18 cellular contexts compared by ENCODE assay signal in the genomic region with DNA sequence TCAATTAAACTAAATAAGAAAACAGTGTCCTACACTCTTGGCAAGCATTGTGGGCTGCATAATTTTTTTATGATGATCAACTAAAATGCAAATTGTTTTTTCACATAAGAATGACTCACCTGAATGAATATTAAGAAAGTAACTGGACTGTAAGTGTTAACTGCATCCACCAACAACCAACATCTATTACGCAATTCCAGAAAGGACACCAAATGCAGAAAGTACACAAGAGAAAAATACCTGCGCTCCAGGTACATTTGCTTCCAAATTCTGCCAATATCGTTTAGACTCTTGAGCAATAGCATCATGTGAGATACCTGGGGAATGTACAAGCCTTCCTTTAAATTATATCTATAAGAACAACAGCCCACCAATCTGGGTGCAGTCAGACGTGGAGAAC. TPM values are rescaled to one million over a fixed set of nuclear protein-coding genes. Genes with fewer than 3 reads are reported as not detected.
DNase-seq lines count a peak whose midpoint lies in the region; ATAC-seq, FAIRE-seq and TF ChIP-seq lines count a peak whose summit lies in the region.
"Had no signal": no experiment of that assay in that cellular context is flagged by ENCODE, and none has a peak within 500 bp of the region (broad histone marks: within the 10 kb centered on the region; RNA-seq: fewer than 3 reads in every experiment).

No MANE protein-coding gene starts in this region.

- H3K4me1 ChIP-seq in OCI-LY3 (ENCODE audit: low read length) (peaks cover 49% of the 10 kb centered on the region), H1 (replicated peaks in 1 of 4; ENCODE audit: control insufficient read depth in 3 of 4, insufficient read depth in 4 of 4, low read length in 3 of 4) (no peaks in the 10 kb centered on the region), right cardiac atrium (ENCODE audit: control insufficient read depth, insufficient read depth, low read length) (no peaks in the 10 kb centered on the region)

- H3K4ac ChIP-seq in H1 (replicated peaks; ENCODE audit: insufficient read length, low read depth, low read length): no peak overlapping the region

- no peaks in the 10 kb centered on the region for H3K23me2 ChIP-seq in H1 (ENCODE audit: low read depth, low read length)

- peaks cover 75% of the 10 kb centered on the region for H3K36me3 ChIP-seq in OCI-LY3 (replicated peaks; ENCODE audit: low read depth, low read length)
- peaks cover 7 to 72% (median 40%) of the 10 kb centered on the region in 4 experiments for H3K36me3 ChIP-seq in H1 (ENCODE audit: control insufficient read depth in 2 of 4, insufficient read depth in 4 of 4, low read length in 3 of 4)

- POLR2A ChIA-PET in H1 (lab: Charles Lee; ENCODE audit: partially characterized antibody): no interaction called here

- no peak overlapping the region for H3K23ac ChIP-seq in H1 (ENCODE audit: insufficient read length)

- no peaks in the 10 kb centered on the region for H3K4me1 Mint-ChIP-seq in activated naive CD8-positive, alpha-beta T cell (ENCODE audit: low read depth)
- no peaks in the 10 kb centered on the region for H3K4me1 Mint-ChIP-seq in activated naive CD8-positive, alpha-beta T cell treated with anti-CD3 and anti-CD28 coated beads for 36 hours
- no peaks in the 10 kb centered on the region for H3K4me1 Mint-ChIP-seq in stimulated activated naive CD8-positive, alpha-beta T cell treated with anti-CD3 and anti-CD28 coated beads, Interleukin-15, amount 100 ng/mL, for 72 hours
- H3K4me1 Mint-ChIP-seq: GM23338, H9 had no signal

- no peak overlapping the region for H2BK120ac ChIP-seq in H1 (replicated peaks; ENCODE audit: low read depth, low read length)

- intact Hi-C loops in right cardiac atrium (cut with DNase I): no loop called here

- no peak overlapping the region for H3K18ac ChIP-seq in H1 (ENCODE audit: extremely low read depth, low read length)

- no peak for FAIRE-seq in H1 (lab: Jason Lieb, UNC)
- FAIRE-seq: HTR-8/SVneo had no signal

- no peak overlapping the region for H2BK12ac ChIP-seq in H1 (ENCODE audit: low read depth, low read length)

- H4K20me1 ChIP-seq in OCI-LY3 (ENCODE audit: insufficient read depth, low read length) (no peaks in the 10 kb centered on the region), H1 (replicated peaks in 1 of 2; ENCODE audit: control insufficient read depth in 1 of 2, insufficient read depth in 2 of 2, low read length in 2 of 2) (no peaks in the 10 kb centered on the region)

- H3K79me2 ChIP-seq in OCI-LY3 (ENCODE audit: low read length): peaks cover 35% of the 10 kb centered on the region
- H3K79me2 ChIP-seq in H1 (ENCODE audit: control insufficient read depth in 1 of 2, insufficient read depth in 2 of 2, low read length in 2 of 2): no peaks in the 10 kb centered on the region

- H3K27ac ChIP-seq in OCI-LY3 (ENCODE audit: low read length): peak overlapping the region; percentile 97
- no peak overlapping the region for H3K27ac ChIP-seq in H1 (ENCODE audit: low read depth, low read length)
- no peak overlapping the region for H3K27ac ChIP-seq in right cardiac atrium (ENCODE audit: low read length)

- H3K27me3 ChIP-seq in OCI-LY3 (ENCODE audit: low read depth, low read length) (no peaks in the 10 kb centered on the region), H1 (replicated peaks in 1 of 4; ENCODE audit: control insufficient read depth in 3 of 4, extremely low read depth in 1 of 4, insufficient read depth in 3 of 4, low read length in 3 of 4) (no peaks in the 10 kb centered on the region), right cardiac atrium (ENCODE audit: control insufficient read depth, insufficient read depth) (no peaks in the 10 kb centered on the region)

- H3K36me3 Mint-ChIP-seq in activated naive CD8-positive, alpha-beta T cell: peaks cover 5% of the 10 kb centered on the region
- H3K36me3 Mint-ChIP-seq in activated naive CD8-positive, alpha-beta T cell treated with anti-CD3 and anti-CD28 coated beads for 36 hours: peaks cover 30% of the 10 kb centered on the region

- no peak for DNase-seq in activated naive CD8-positive, alpha-beta T cell treated with anti-CD3 and anti-CD28 coated beads for 36 hours
- DNase-seq in H1 (ENCODE audit: low read depth in 1 of 2, low spot score in 2 of 2) (no peak), right cardiac atrium (no peak)
- no peak for DNase-seq in stimulated activated naive CD8-positive, alpha-beta T cell treated with anti-CD3 and anti-CD28 coated beads, Interleukin-15, amount 100 ng/mL, for 72 hours
- DNase-seq: 8988T; ACHN; C1 segment of cervical spinal cord; Calu3; CD4-positive, alpha-beta T cell; DMS 273 treated with DMSO at 0.1 percent for 48 hours; H9; KG1 had no signal

- no peak overlapping the region for H2BK20ac ChIP-seq in H1 (ENCODE audit: low read length)

- H3K9me3 ChIP-seq in OCI-LY3 (ENCODE audit: insufficient read depth, low read length): no peaks in the 10 kb centered on the region
- H3K9me3 ChIP-seq in H1 (ENCODE audit: insufficient read depth in 2 of 2, low read depth in 1 of 2, low read length in 1 of 2): no peaks in the 10 kb centered on the region
- H3K9me3 ChIP-seq in right cardiac atrium (ENCODE audit: control insufficient read depth, low read length): no peaks in the 10 kb centered on the region

- H2AK5ac ChIP-seq in H1 (ENCODE audit: low read depth, low read length): no peak overlapping the region

- ATAC-seq in GM19452 (IDR thresholded peaks at IDR 0.05; ENCODE audit: unreplicated experiment) (no peak), right cardiac atrium (no peak)
- no peak for ATAC-seq in stimulated activated naive CD8-positive, alpha-beta T cell treated with anti-CD3 and anti-CD28 coated beads, Interleukin-15, amount 100 ng/mL, for 72 hours
- ATAC-seq: GM23338 had no signal

- no peaks in the 10 kb centered on the region for H3K27me3 Mint-ChIP-seq in activated naive CD8-positive, alpha-beta T cell
- H3K27me3 Mint-ChIP-seq in activated naive CD8-positive, alpha-beta T cell treated with anti-CD3 and anti-CD28 coated beads for 36 hours: no peaks in the 10 kb centered on the region
- no peaks in the 10 kb centered on the region for H3K27me3 Mint-ChIP-seq in stimulated activated naive CD8-positive, alpha-beta T cell treated with anti-CD3 and anti-CD28 coated beads, Interleukin-15, amount 100 ng/mL, for 72 hours
- H3K27me3 Mint-ChIP-seq: B cell; CD4-positive, alpha-beta T cell had no signal

- TF ChIP-seq POLR2A in H1 (IDR thresholded peaks at IDR 0.05; ENCODE audit: control extremely low read depth in 1 of 2, low read depth in 2 of 2, low read length in 2 of 2): no peak

- H3K4me3 Mint-ChIP-seq in activated naive CD8-positive, alpha-beta T cell: no peak overlapping the region
- H3K4me3 Mint-ChIP-seq in activated naive CD8-positive, alpha-beta T cell treated with anti-CD3 and anti-CD28 coated beads for 36 hours: no peak overlapping the region
- no peak overlapping the region for H3K4me3 Mint-ChIP-seq in stimulated activated naive CD8-positive, alpha-beta T cell treated with anti-CD3 and anti-CD28 coated beads, Interleukin-15, amount 100 ng/mL, for 72 hours
- H3K4me3 Mint-ChIP-seq: B cell; CD4-positive, alpha-beta T cell; GM23338; H9 had no signal

- H3K4me3 ChIP-seq in OCI-LY3 (ENCODE audit: low read length) (no peak overlapping the region), H1 (ENCODE audit: extremely low read depth in 1 of 4, insufficient read depth in 2 of 4, low read depth in 3 of 4, low read length in 4 of 4) (no peak overlapping the region), right cardiac atrium (ENCODE audit: low read length) (no peak overlapping the region)
- H3K4me3 ChIP-seq: GM23338 had no signal

- no peak overlapping the region for H3K14ac ChIP-seq in H1 (ENCODE audit: insufficient read length)

- H3K79me1 ChIP-seq in H1 (ENCODE audit: low read depth, low read length): no peaks in the 10 kb centered on the region

- CTCF ChIA-PET in H1 (lab: Charles Lee; ENCODE audit: partially characterized antibody): interaction anchor here (1.0 kb wide), 1 partner anchor 13 kb away, joined by 3 read pairs; no protein-coding TSS in a partner anchor

- peak overlapping the region; percentile 58 for H3K27ac Mint-ChIP-seq in activated naive CD8-positive, alpha-beta T cell
- H3K27ac Mint-ChIP-seq in activated naive CD8-positive, alpha-beta T cell treated with anti-CD3 and anti-CD28 coated beads for 36 hours: no peak overlapping the region
- peak overlapping the region in 1 of 2 donors; percentile 30 for H3K27ac Mint-ChIP-seq in stimulated activated naive CD8-positive, alpha-beta T cell treated with anti-CD3 and anti-CD28 coated beads, Interleukin-15, amount 100 ng/mL, for 72 hours
- H3K27ac Mint-ChIP-seq: B cell; CD4-positive, alpha-beta T cell; GM23338; H9 had no signal

- no peak overlapping the region for H3K4me2 ChIP-seq in OCI-LY3 (ENCODE audit: low read length)
- no peak overlapping the region for H3K4me2 ChIP-seq in H1 (ENCODE audit: insufficient read depth in 1 of 2, low read depth in 2 of 2, low read length in 2 of 2)
- H3K4me2 ChIP-seq: GM23338 had no signal

- no peak overlapping the region for H4K5ac ChIP-seq in H1 (ENCODE audit: insufficient read length, low read depth, low read length)

- WGBS in H1 (ENCODE audit: extremely low coverage in 1 of 2, insufficient coverage in 1 of 2, insufficient read length in 1 of 2, insufficient replicate concordance in 2 of 2, low coverage in 1 of 2, low lambda C conversion rate in 2 of 2, missing lambda C conversion rate in 1 of 2), 2 experiments: 91% methylated on average over 4 of the region's 4 CpGs; no CpG with 5 or more reads in 1 of the 2 experiments
- 91% methylated on average over 4 of the region's 4 CpGs for WGBS in right cardiac atrium

- no peak overlapping the region for H4K91ac ChIP-seq in H1 (replicated peaks; ENCODE audit: insufficient read length, low read length)

- no peaks in the 10 kb centered on the region for H3K9me3 Mint-ChIP-seq in activated naive CD8-positive, alpha-beta T cell (ENCODE audit: low read depth)
- H3K9me3 Mint-ChIP-seq in activated naive CD8-positive, alpha-beta T cell treated with anti-CD3 and anti-CD28 coated beads for 36 hours: no peaks in the 10 kb centered on the region
- H3K9me3 Mint-ChIP-seq in stimulated activated naive CD8-positive, alpha-beta T cell treated with anti-CD3 and anti-CD28 coated beads, Interleukin-15, amount 100 ng/mL, for 72 hours: no peaks in the 10 kb centered on the region
- H3K9me3 Mint-ChIP-seq: CD4-positive, alpha-beta T cell; GM23338; H9 had no signal

- no peak overlapping the region for H4K8ac ChIP-seq in H1 (ENCODE audit: extremely low read depth, insufficient read depth, low read length)

- H2BK15ac ChIP-seq in H1 (ENCODE audit: low read length): no peak overlapping the region

- no peak for TF ChIP-seq EP300 in H1 (IDR thresholded peaks at IDR 0.05; ENCODE audit: borderline replicate concordance in 1 of 2, low read depth in 2 of 2, low read length in 2 of 2)

- H3K9ac ChIP-seq in OCI-LY3 (ENCODE audit: low read length): no peak overlapping the region
- H3K9ac ChIP-seq in H1 (replicated peaks in 1 of 4; ENCODE audit: extremely low read depth in 1 of 4, low read depth in 3 of 4, low read length in 3 of 4): no peak overlapping the region

- no peak for TF ChIP-seq CTCF in OCI-LY3 (IDR thresholded peaks at IDR 0.05; ENCODE audit: low read depth, low read length)
- TF ChIP-seq CTCF in H1 (IDR thresholded peaks at IDR 0.05; ENCODE audit: control extremely low read depth in 1 of 3, insufficient read depth in 1 of 3, low read depth in 1 of 3, low read length in 3 of 3): no peak

- H2BK5ac ChIP-seq in H1 (ENCODE audit: low read depth, low read length): no peak overlapping the region

- H3K56ac ChIP-seq in H1 (replicated peaks; ENCODE audit: insufficient read length, low read depth, low read length): no peak overlapping the region

- no peak overlapping the region for H2AFZ ChIP-seq in OCI-LY3 (ENCODE audit: low read depth, low read length)
- no peak overlapping the region for H2AFZ ChIP-seq in H1 (ENCODE audit: low read length)
- H2AFZ ChIP-seq: GM23338 had no signal

- no peak for TF ChIP-seq RAD21 in H1 (IDR thresholded peaks at IDR 0.05 in 1 of 2, conservative IDR thresholded peaks at IDR 0.05 in 1 of 2; ENCODE audit: low read depth in 2 of 2, low read length in 2 of 2)

RNA-seq across cellular contexts. Expression of a gene that starts 19.8 kb away (rescaled TPM):
- total RNA-seq in activated naive CD8-positive, alpha-beta T cell treated with anti-CD3 and anti-CD28 coated beads for 36 hours: 10 to 100 TPM; 24.5 to 27.3 TPM
- total RNA-seq in H1 (2021; fragmentation: NEBNext Ultra II Directional; extraction: Animal tissue kit (Norgen Biotek cat#: 25700)): 12.6 and 13.8 TPM in 2 replicates
- polyA plus RNA-seq in H1 (2011; rRNA removed) (11.5 and 13.5 TPM in 2 replicates), right cardiac atrium (25.8 TPM)
- polyA plus RNA-seq in H1 (2011; cell fraction: cytosol; rRNA removed): 13.4 TPM
- 11.1 TPM for polyA plus RNA-seq in H1 (2011; cell fraction: nucleus; rRNA removed)
- 7.2 to 9.7 TPM (median 8.2 TPM) in 4 replicates for polyA plus RNA-seq in H1 (2012, experiment 1 of 2)
- 4.9 TPM for polyA plus RNA-seq in H1 (2012, experiment 2 of 2)
- 14.2 TPM for polyA plus RNA-seq in H1 (2013, experiment 1 of 2)
- polyA plus RNA-seq in H1 (2013, experiment 2 of 2): 16.1 TPM
- 11.1 and 11.2 TPM in 2 replicates for polyA minus RNA-seq in H1 (2011; rRNA and poly(A)+ RNA removed)
- polyA minus RNA-seq in H1 (2011; cell fraction: cytosol; rRNA and poly(A)+ RNA removed): 7.6 TPM
- polyA minus RNA-seq in H1 (2011; cell fraction: nucleus; rRNA and poly(A)+ RNA removed): 6.5 TPM
- 10 to 100 TPM; 22.0 to 29.4 (median 23.9) TPM for total RNA-seq in right cardiac atrium

RNA-seq across cellular contexts. Expression of a gene that starts 34.6 kb away (rescaled TPM):
- total RNA-seq in activated naive CD8-positive, alpha-beta T cell treated with anti-CD3 and anti-CD28 coated beads for 36 hours: 10 to 100 TPM; 54.1 to 57.9 TPM
- total RNA-seq in H1 (2021; fragmentation: NEBNext Ultra II Directional; extraction: Animal tissue kit (Norgen Biotek cat#: 25700)): 42.5 and 55.9 TPM in 2 replicates
- 23.3 and 32.0 TPM in 2 replicates for polyA plus RNA-seq in H1 (2011; rRNA removed)
- polyA plus RNA-seq in H1 (2011; cell fraction: cytosol; rRNA removed): 26.1 TPM
- polyA plus RNA-seq in H1 (2011; cell fraction: nucleus; rRNA removed): 22.1 TPM
- polyA plus RNA-seq in H1 (2012, experiment 1 of 2): 21.7 to 38.8 TPM (median 26.2 TPM) in 4 replicates
- polyA plus RNA-seq in H1 (2012, experiment 2 of 2): 2.5 TPM
- 32.3 TPM for polyA plus RNA-seq in H1 (2013, experiment 1 of 2)
- polyA plus RNA-seq in H1 (2013, experiment 2 of 2): 28.3 TPM
- polyA minus RNA-seq in H1 (2011; rRNA and poly(A)+ RNA removed): 22.6 and 29.4 TPM in 2 replicates
- polyA minus RNA-seq in H1 (2011; cell fraction: cytosol; rRNA and poly(A)+ RNA removed): 16.2 TPM
- polyA minus RNA-seq in H1 (2011; cell fraction: nucleus; rRNA and poly(A)+ RNA removed): 29.4 TPM
- 10 to 100 TPM; 29.2 to 32.2 (median 31.0) TPM for total RNA-seq in right cardiac atrium
- 18.7 TPM for polyA plus RNA-seq in right cardiac atrium
